16 cellular contexts compared by ENCODE assay signal in the genomic region with DNA sequence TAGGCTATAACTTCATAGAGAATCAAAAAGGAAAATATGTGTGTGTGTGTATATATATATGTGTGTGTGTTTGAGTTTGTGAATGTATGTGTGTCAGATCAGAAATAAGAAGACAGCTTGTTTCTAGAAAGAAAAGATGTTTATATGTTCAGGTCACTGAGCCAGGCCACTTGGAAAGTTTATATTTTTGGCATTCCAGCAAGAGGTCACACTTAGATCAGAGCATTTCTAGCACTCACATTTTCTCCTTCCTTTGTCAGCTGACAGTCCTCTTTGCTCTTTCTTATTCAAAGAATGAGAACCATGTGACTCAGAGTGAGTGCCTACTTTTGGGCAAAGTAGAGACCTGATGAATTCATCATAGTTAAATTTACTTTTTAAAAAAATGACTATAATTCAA.
"Had no signal": no experiment of that assay in that cellular context is flagged by ENCODE, and none has a peak within 500 bp of the region (broad histone marks: within the 10 kb centered on the region; RNA-seq: fewer than 3 reads in every experiment).

No MANE protein-coding gene starts in this region.

- H3K27ac ChIP-seq: esophagus muscularis mucosa, tibial nerve, uterus had no signal

- H3K4me1 ChIP-seq: uterus had no signal

- H3K36me3 ChIP-seq: esophagus muscularis mucosa, uterus had no signal

- DNase-seq: activated CD4-positive, alpha-beta T cell treated with anti-CD3 and anti-CD28 coated beads, Interleukin-2, amount 50 U/mL, for 1 hour; activated CD8-positive, alpha-beta memory T cell treated with anti-CD3 and anti-CD28 coated beads, Interleukin-2, amount 50 U/mL, for 4 hours; activated effector memory CD4-positive, alpha-beta T cell treated with anti-CD3 and anti-CD28 coated beads, Interleukin-2, amount 50 U/mL, for 16 hours; activated naive CD4-positive, alpha-beta T cell treated with anti-CD3 and anti-CD28 coated beads, Interleukin-2, amount 50 U/mL, for 16 hours; activated T-cell treated with anti-CD3 and anti-CD28 coated beads, Interleukin-2, amount 50 U/mL, for 48 hours; effector CD8-positive, alpha-beta T cell; head of caudate nucleus; nephron progenitor cell; nucleus accumbens; stimulated activated CD4-positive, alpha-beta T cell treated with anti-CD3 and anti-CD28 coated beads, Interleukin-12 subunit alpha, Interleukin-12 subunit beta, amount 100 ng/mL, for 4 hours; stimulated activated CD4-positive, alpha-beta T cell treated with anti-CD3 and anti-CD28 coated beads, Interleukin-1b, Interleukin-23, amount 100 ng/mL, for 48 hours; stimulated activated naive CD4-positive, alpha-beta T cell treated with Interleukin-2 at 50 U/mL for 16 hours; substantia nigra; uterus had no signal

- H3K9me3 ChIP-seq: uterus had no signal

- H3K4me3 ChIP-seq: esophagus muscularis mucosa, tibial nerve, uterus had no signal

- H3K27me3 ChIP-seq: esophagus muscularis mucosa, tibial nerve, uterus had no signal
